19 cellular contexts compared by ENCODE assay signal in the genomic region with DNA sequence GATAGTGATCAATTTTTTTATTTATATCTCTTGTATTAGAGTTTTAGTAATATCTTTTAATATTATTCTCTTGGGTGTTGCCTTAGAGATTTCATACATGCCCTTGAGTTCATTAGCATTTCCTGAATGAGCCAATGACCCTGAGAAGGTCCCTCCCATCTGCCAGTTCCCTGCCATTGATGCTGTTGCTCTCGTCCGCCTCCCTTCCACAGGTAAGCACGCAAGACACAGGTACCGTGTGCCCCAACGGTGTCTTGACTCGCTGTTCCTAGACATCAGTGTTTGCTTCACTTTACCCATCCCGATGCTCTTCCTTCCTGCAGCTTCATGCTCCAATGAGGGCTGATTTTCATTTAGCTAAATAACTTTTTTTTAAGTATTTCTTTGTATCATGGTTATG.
"Had no signal": no experiment of that assay in that cellular context is flagged by ENCODE, and none has a peak within 500 bp of the region (broad histone marks: within the 10 kb centered on the region; RNA-seq: fewer than 3 reads in every experiment).

No MANE protein-coding gene starts in this region.

- H3K4me2 ChIP-seq: smooth muscle cell had no signal

- H3K36me3 ChIP-seq: heart left ventricle, pancreas, upper lobe of left lung, vagina had no signal

- H3K9me3 ChIP-seq: mucosa of descending colon, pancreas, upper lobe of left lung, vagina had no signal

- H3K4me1 ChIP-seq: pancreas, tibial artery, vagina had no signal

- H3K4me3 ChIP-seq: heart left ventricle, mucosa of descending colon, pancreas, smooth muscle cell, tibial artery, upper lobe of left lung, vagina had no signal

- DNase-seq: effector memory CD4-positive, alpha-beta T cell; heart left ventricle; hippocampal formation; kidney glomerular epithelial cell; mammary epithelial cell; naive thymus-derived CD8-positive, alpha-beta T cell; nucleus accumbens; stimulated activated CD4-positive, alpha-beta T cell treated with anti-CD3 and anti-CD28 coated beads, Interleukin-4, amount 100 ng/mL, for 1 hour; stimulated activated CD8-positive, alpha-beta memory T cell treated with anti-CD3 and anti-CD28 coated beads, Interleukin-4, amount 100 ng/mL, for 48 hours; stimulated activated naive CD8-positive, alpha-beta T cell treated with anti-CD3 and anti-CD28 coated beads, Interleukin-15, Interleukin-2, amounts not matched to agents 100 U/mL and 50 U/mL, for 24 hours had no signal

- H3K27ac ChIP-seq: heart left ventricle, pancreas, tibial artery, vagina had no signal

- ATAC-seq: esophagus mucosa; heart left ventricle; mucosa of descending colon; naive thymus-derived CD8-positive, alpha-beta T cell; pancreas; right cardiac atrium; stimulated activated effector memory CD8-positive, alpha-beta T cell treated with anti-CD3 and anti-CD28 coated beads, Interleukin-12 subunit alpha, Interleukin-12 subunit beta, amount 100 ng/mL, for 72 hours; stimulated activated naive CD8-positive, alpha-beta T cell treated with anti-CD3 and anti-CD28 coated beads, Interleukin-15, Interleukin-2, amounts not matched to agents 100 U/mL and 50 U/mL, for 24 hours had no signal

- H3K27me3 ChIP-seq: heart left ventricle, pancreas, tibial artery, upper lobe of left lung, vagina had no signal
